1 cellular context compared by ENCODE assay signal in genomic region chr17:75588546-75589016, GRCh38.
TF ChIP-seq lines count a peak whose summit lies in the region.

No MANE protein-coding gene starts in this region.

TF ChIP-seq in WTC11, 78 proteins besides CTCF, POLR2A, EP300 and RAD21 (continued from another document):
- no peak for TF ChIP-seq ZNF532 (CRISPR knock-in tag; IDR thresholded peaks at IDR 0.05; ENCODE audit: borderline replicate concordance)
- TF ChIP-seq IRF1 (CRISPR knock-in tag; IDR thresholded peaks at IDR 0.05), result 0 out of 2 replicates have a peak, but pooled peaks have one; percentile 41
- TF ChIP-seq FOXP4 (CRISPR knock-in tag; IDR thresholded peaks at IDR 0.05), result peak; percentile 64; the same call in 1 of the 2 replicates
- peak; percentile 80 for TF ChIP-seq JUN (CRISPR knock-in tag; IDR thresholded peaks at IDR 0.05)
- peak; percentile 21; the same call in 1 of the 2 replicates for TF ChIP-seq HMGXB4 (CRISPR knock-in tag; IDR thresholded peaks at IDR 0.05)
- 0 out of 2 replicates have a peak, but pooled peaks have one; percentile 28 for TF ChIP-seq CREM (CRISPR knock-in tag; IDR thresholded peaks at IDR 0.05)
- peak; percentile 62; the same call in 1 of the 2 replicates for TF ChIP-seq ARID4B (CRISPR knock-in tag; IDR thresholded peaks at IDR 0.05; ENCODE audit: borderline replicate concordance)
- peak; percentile 68 for TF ChIP-seq FOXP1 (CRISPR knock-in tag; IDR thresholded peaks at IDR 0.05; ENCODE audit: borderline replicate concordance)
- peak; percentile 59; the same call in 1 of the 2 replicates for TF ChIP-seq MAX (CRISPR knock-in tag; IDR thresholded peaks at IDR 0.05)
- TF ChIP-seq ZBTB21 (CRISPR knock-in tag; IDR thresholded peaks at IDR 0.05; ENCODE audit: borderline replicate concordance), result no peak
- 0 out of 2 replicates have a peak, but pooled peaks have one; percentile 26 for TF ChIP-seq ESRRA (CRISPR knock-in tag; IDR thresholded peaks at IDR 0.05; ENCODE audit: borderline replicate concordance)
- peak; percentile 24; the same call in 1 of the 2 replicates for TF ChIP-seq USF1 (CRISPR knock-in tag; IDR thresholded peaks at IDR 0.05)
- TF ChIP-seq MLX (CRISPR knock-in tag; IDR thresholded peaks at IDR 0.05), result 0 out of 2 replicates have a peak, but pooled peaks have one; percentile 45
- TF ChIP-seq ELF4 (CRISPR knock-in tag; IDR thresholded peaks at IDR 0.05; ENCODE audit: low read depth), result 0 out of 2 replicates have a peak, but pooled peaks have one; percentile 3
- TF ChIP-seq MXD4 (CRISPR knock-in tag; IDR thresholded peaks at IDR 0.05; ENCODE audit: borderline replicate concordance), result no peak
